In the genomic region with DNA sequence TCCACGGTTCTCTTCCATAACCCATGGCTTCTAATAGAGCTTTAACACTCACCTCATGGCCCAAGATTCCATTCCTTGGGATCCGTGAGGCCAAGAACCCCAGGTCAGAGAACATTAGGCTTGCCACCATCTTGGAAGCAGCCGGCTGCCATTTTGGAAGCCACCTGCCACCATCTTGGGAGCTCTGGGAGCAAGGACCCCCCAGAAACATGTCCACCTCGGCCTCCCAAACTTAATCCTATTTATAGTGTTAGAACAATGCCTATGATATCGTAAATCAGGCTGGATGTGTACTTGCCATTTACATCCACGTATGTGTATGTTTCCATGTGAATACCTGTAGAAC, we compare ENCODE assay signal across 1 cellular context.
TF ChIP-seq lines count a peak whose summit lies in the region.

No MANE protein-coding gene starts in this region.

TF ChIP-seq in K562, 482 proteins besides CTCF, POLR2A, EP300 and RAD21:
- no peak for TF ChIP-seq ADNP (tag; IDR thresholded peaks at IDR 0.05)
- TF ChIP-seq YY1 (IDR thresholded peaks at IDR 0.05; ENCODE audit: borderline replicate concordance in 1 of 3, control insufficient read depth in 1 of 3, extremely low read depth in 1 of 3, insufficient read depth in 3 of 3, insufficient read length in 1 of 3, insufficient replicate concordance in 2 of 3, low read depth in 1 of 3, low read length in 2 of 3): peak in 1 of 3 experiments; percentile 74
- TF ChIP-seq BCL6 (CRISPR knock-in tag; IDR thresholded peaks at IDR 0.05): no peak
- no peak for TF ChIP-seq PHB2 (IDR thresholded peaks at IDR 0.05; ENCODE audit: low read depth)
